8 cellular contexts compared by ENCODE assay signal in the genomic region with DNA sequence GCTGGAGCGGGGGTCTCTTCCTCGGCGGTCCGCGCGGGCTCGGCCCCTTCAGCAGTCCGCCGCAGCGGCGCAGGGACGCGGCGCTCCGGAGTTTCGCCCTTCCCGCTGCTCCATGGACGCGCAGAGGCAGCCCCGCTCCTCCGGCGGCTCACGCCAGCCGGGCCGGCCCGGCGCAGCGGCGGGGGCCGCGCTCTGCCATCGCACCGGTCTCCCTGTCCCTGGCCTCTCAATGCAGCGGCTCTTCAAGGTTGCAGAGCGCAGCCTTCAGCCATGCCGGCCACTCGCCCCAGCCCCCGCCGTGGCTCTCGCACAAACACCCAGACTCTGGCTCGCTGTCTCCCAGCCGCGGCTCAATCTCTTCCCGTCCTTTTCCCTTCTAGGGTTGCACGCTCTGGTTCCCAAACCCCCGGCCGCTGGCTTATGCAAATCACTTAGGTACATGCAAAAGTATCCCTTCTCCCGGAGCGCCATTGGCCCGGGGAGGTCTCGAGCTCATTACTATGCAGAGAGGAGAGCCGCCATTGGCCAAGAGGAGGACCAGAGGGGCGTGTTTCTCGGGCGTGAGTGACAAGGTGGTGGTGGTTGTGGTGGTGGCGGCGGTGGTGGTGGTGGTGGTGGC. TPM values are rescaled to one million over a fixed set of nuclear protein-coding genes. Genes with fewer than 3 reads are reported as not detected.
DNase-seq lines count a peak whose midpoint lies in the region; ATAC-seq and TF ChIP-seq lines count a peak whose summit lies in the region.

A gene with protein sequence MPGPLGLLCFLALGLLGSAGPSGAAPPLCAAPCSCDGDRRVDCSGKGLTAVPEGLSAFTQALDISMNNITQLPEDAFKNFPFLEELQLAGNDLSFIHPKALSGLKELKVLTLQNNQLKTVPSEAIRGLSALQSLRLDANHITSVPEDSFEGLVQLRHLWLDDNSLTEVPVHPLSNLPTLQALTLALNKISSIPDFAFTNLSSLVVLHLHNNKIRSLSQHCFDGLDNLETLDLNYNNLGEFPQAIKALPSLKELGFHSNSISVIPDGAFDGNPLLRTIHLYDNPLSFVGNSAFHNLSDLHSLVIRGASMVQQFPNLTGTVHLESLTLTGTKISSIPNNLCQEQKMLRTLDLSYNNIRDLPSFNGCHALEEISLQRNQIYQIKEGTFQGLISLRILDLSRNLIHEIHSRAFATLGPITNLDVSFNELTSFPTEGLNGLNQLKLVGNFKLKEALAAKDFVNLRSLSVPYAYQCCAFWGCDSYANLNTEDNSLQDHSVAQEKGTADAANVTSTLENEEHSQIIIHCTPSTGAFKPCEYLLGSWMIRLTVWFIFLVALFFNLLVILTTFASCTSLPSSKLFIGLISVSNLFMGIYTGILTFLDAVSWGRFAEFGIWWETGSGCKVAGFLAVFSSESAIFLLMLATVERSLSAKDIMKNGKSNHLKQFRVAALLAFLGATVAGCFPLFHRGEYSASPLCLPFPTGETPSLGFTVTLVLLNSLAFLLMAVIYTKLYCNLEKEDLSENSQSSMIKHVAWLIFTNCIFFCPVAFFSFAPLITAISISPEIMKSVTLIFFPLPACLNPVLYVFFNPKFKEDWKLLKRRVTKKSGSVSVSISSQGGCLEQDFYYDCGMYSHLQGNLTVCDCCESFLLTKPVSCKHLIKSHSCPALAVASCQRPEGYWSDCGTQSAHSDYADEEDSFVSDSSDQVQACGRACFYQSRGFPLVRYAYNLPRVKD (minus strand): TSS at position 393 of the 619 bp plus-strand sequence. CDS start 488 bp downstream, outside the sequence.

- peak; percentile 69 for DNase-seq in CMK (ENCODE audit: low read depth)
- DNase-seq in OCI-M1 (lab: John Stamatoyannopoulos, UW), result peak; percentile 89
- DNase-seq in activated T-cell treated with anti-CD3 and anti-CD28 coated beads, Interleukin-2, amount 50 U/mL, for 24 hours, result peak; percentile 77
- peak; percentile 94 for DNase-seq in erythroblast (lab: John Stamatoyannopoulos, UW)
- DNase-seq in mucosa of descending colon, result peak; percentile 94 to 95 (median 95)
- DNase-seq in stimulated activated CD8-positive, alpha-beta memory T cell treated with anti-CD3 and anti-CD28 coated beads, Interleukin-4, amount 100 ng/mL, for 1 hour (ENCODE audit: low read depth in 2 of 2, low spot score in 1 of 2), result peak; percentile 13 to 41

- no peaks in the 10 kb centered on the region for H3K36me3 ChIP-seq in HUES48 (ENCODE audit: control insufficient read depth, insufficient read depth, low read length)
- H3K36me3 ChIP-seq in mucosa of descending colon (ENCODE audit: low read depth), result no peaks in the 10 kb centered on the region

- intact Hi-C loops in mucosa of descending colon (cut with DNase I, micrococcal nuclease), result loop anchor here in 1 of 2 donors (5.0 kb wide), 1 partner anchor 285 kb away; no protein-coding TSS in a partner anchor

- H3K27ac Mint-ChIP-seq in activated T-cell treated with anti-CD3 and anti-CD28 coated beads, Interleukin-2, amount 50 U/mL, for 24 hours, result peak within 1 kb of the TSS; percentile 70

- H3K4me3 Mint-ChIP-seq in activated T-cell treated with anti-CD3 and anti-CD28 coated beads, Interleukin-2, amount 50 U/mL, for 24 hours, result peak within 1 kb of the TSS; percentile 84

- peaks cover 3% of the 10 kb centered on the region for H3K36me3 Mint-ChIP-seq in activated T-cell treated with anti-CD3 and anti-CD28 coated beads, Interleukin-2, amount 50 U/mL, for 24 hours (ENCODE audit: low read depth)

- peaks cover 48% of the 10 kb centered on the region for H3K27me3 Mint-ChIP-seq in activated T-cell treated with anti-CD3 and anti-CD28 coated beads, Interleukin-2, amount 50 U/mL, for 24 hours

- H3K9me3 ChIP-seq in HUES48 (ENCODE audit: control insufficient read depth, insufficient read depth, low read length), result no peaks in the 10 kb centered on the region
- no peaks in the 10 kb centered on the region for H3K9me3 ChIP-seq in mucosa of descending colon

- no peaks in the 10 kb centered on the region for H3K27me3 ChIP-seq in HUES48 (ENCODE audit: control insufficient read depth, insufficient read depth, low read length)

- H3K4me3 ChIP-seq in HUES48 (ENCODE audit: low read depth, low read length) (peak within 1 kb of the TSS; percentile 84), mucosa of descending colon (peak within 1 kb of the TSS; percentile 94)

- ATAC-seq in GM21447 (IDR thresholded peaks at IDR 0.05; ENCODE audit: unreplicated experiment), result peak; percentile 82
- peak; percentile 86 for ATAC-seq in mucosa of descending colon

- H3K4me1 ChIP-seq in HUES48 (ENCODE audit: control insufficient read depth, insufficient read depth, low read length) (peaks cover 31% of the 10 kb centered on the region), mucosa of descending colon (ENCODE audit: low read depth) (peaks cover 7% of the 10 kb centered on the region)

- TF ChIP-seq POLR2A in erythroblast (IDR thresholded peaks at IDR 0.05; ENCODE audit: low read length), result no peak

- H3K4me1 Mint-ChIP-seq in activated T-cell treated with anti-CD3 and anti-CD28 coated beads, Interleukin-2, amount 50 U/mL, for 24 hours (ENCODE audit: low read depth), result peaks cover 18% of the 10 kb centered on the region

- H3K9me3 Mint-ChIP-seq in activated T-cell treated with anti-CD3 and anti-CD28 coated beads, Interleukin-2, amount 50 U/mL, for 24 hours, result no peaks in the 10 kb centered on the region

- TF ChIP-seq CTCF in mucosa of descending colon (IDR thresholded peaks at IDR 0.05), result no peak

- peak within 1 kb of the TSS; percentile 91 for H3K27ac ChIP-seq in HUES48 (ENCODE audit: low read depth, low read length)

- H3K9ac ChIP-seq in HUES48 (ENCODE audit: low read depth, low read length), result peak within 1 kb of the TSS; percentile 83

RNA-seq across cellular contexts. Expression of the gene that starts here (rescaled TPM):
- 100 to 1,000 TPM in 2 of 3 donors, 10 to 100 TPM in 1; 81.9 to 185 (median 104) TPM for total RNA-seq in mucosa of descending colon

Comparison
In these comparisons a context has a peak if more than half of its experiments do, and no peak if none do; other contexts are left out.
1. Peak in every context shown above with its lines: DNase-seq, ATAC-seq, H3K4me3 ChIP-seq and H3K27ac ChIP-seq.
2. DNase-seq: peak in every context shown above with its lines; median percentile 95 in mucosa of descending colon; 94 in erythroblast; 89 in OCI-M1; 77 in activated T-cell treated with anti-CD3 and anti-CD28 coated beads, Interleukin-2, amount 50 U/mL, for 24 hours; 69 in CMK; 27 in stimulated activated CD8-positive, alpha-beta memory T cell treated with anti-CD3 and anti-CD28 coated beads, Interleukin-4, amount 100 ng/mL, for 1 hour.